ENCODE assay signal across 1 cellular context in the genomic region with DNA sequence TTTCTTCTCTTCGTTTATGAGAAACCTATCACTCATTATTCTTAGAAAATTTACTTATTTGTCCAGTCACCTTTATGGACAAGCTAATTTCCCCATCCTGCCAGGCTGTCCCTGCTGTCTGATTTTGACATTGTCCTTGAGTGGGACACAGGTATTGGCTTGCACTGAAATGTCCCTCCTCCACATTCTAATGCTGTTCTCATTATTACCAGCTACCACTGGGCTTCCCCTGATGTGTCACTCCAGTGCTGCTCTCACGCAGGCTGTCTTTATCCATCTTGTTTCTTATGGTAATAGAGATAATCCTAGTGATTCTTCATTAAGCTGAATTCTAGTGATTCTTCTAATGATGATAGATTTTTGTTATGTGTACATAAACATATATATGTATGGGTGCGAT.
TF ChIP-seq lines count a peak whose summit lies in the region.

No MANE protein-coding gene starts in this region.

TF ChIP-seq in GM23338, 12 proteins besides CTCF, POLR2A, EP300 and RAD21 (continued from another document):
- no peak for TF ChIP-seq JUNB (IDR thresholded peaks at IDR 0.05; ENCODE audit: unreplicated experiment)
- TF ChIP-seq EZH2phosphoT487 (IDR thresholded peaks at IDR 0.05; ENCODE audit: unreplicated experiment), result no peak
- TF ChIP-seq, protein P1, sequence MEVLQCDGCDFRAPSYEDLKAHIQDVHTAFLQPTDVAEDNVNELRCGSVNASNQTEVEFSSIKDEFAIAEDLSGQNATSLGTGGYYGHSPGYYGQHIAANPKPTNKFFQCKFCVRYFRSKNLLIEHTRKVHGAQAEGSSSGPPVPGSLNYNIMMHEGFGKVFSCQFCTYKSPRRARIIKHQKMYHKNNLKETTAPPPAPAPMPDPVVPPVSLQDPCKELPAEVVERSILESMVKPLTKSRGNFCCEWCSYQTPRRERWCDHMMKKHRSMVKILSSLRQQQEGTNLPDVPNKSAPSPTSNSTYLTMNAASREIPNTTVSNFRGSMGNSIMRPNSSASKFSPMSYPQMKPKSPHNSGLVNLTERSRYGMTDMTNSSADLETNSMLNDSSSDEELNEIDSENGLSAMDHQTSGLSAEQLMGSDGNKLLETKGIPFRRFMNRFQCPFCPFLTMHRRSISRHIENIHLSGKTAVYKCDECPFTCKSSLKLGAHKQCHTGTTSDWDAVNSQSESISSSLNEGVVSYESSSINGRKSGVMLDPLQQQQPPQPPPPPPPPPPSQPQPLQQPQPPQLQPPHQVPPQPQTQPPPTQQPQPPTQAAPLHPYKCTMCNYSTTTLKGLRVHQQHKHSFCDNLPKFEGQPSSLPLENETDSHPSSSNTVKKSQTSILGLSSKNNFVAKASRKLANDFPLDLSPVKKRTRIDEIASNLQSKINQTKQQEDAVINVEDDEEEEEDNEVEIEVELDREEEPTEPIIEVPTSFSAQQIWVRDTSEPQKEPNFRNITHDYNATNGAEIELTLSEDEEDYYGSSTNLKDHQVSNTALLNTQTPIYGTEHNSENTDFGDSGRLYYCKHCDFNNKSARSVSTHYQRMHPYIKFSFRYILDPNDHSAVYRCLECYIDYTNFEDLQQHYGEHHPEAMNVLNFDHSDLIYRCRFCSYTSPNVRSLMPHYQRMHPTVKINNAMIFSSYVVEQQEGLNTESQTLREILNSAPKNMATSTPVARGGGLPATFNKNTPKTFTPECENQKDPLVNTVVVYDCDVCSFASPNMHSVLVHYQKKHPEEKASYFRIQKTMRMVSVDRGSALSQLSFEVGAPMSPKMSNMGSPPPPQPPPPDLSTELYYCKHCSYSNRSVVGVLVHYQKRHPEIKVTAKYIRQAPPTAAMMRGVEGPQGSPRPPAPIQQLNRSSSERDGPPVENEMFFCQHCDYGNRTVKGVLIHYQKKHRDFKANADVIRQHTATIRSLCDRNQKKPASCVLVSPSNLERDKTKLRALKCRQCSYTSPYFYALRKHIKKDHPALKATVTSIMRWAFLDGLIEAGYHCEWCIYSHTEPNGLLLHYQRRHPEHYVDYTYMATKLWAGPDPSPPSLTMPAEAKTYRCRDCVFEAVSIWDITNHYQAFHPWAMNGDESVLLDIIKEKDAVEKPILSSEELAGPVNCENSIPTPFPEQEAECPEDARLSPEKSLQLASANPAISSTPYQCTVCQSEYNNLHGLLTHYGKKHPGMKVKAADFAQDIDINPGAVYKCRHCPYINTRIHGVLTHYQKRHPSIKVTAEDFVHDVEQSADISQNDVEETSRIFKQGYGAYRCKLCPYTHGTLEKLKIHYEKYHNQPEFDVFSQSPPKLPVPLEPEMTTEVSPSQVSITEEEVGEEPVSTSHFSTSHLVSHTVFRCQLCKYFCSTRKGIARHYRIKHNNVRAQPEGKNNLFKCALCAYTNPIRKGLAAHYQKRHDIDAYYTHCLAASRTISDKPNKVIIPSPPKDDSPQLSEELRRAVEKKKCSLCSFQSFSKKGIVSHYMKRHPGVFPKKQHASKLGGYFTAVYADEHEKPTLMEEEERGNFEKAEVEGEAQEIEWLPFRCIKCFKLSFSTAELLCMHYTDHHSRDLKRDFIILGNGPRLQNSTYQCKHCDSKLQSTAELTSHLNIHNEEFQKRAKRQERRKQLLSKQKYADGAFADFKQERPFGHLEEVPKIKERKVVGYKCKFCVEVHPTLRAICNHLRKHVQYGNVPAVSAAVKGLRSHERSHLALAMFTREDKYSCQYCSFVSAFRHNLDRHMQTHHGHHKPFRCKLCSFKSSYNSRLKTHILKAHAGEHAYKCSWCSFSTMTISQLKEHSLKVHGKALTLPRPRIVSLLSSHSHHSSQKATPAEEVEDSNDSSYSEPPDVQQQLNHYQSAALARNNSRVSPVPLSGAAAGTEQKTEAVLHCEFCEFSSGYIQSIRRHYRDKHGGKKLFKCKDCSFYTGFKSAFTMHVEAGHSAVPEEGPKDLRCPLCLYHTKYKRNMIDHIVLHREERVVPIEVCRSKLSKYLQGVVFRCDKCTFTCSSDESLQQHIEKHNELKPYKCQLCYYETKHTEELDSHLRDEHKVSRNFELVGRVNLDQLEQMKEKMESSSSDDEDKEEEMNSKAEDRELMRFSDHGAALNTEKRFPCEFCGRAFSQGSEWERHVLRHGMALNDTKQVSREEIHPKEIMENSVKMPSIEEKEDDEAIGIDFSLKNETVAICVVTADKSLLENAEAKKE (CRISPR knock-in tag; IDR thresholded peaks at IDR 0.05), result no peak
- TF ChIP-seq POLR2AphosphoS5 (IDR thresholded peaks at IDR 0.05; ENCODE audit: low read depth), result no peak
TF ChIP-seq in GM23338: peak in this region for 0.
